Comparison of ENCODE assay signal across 26 cellular contexts in the genomic region with DNA sequence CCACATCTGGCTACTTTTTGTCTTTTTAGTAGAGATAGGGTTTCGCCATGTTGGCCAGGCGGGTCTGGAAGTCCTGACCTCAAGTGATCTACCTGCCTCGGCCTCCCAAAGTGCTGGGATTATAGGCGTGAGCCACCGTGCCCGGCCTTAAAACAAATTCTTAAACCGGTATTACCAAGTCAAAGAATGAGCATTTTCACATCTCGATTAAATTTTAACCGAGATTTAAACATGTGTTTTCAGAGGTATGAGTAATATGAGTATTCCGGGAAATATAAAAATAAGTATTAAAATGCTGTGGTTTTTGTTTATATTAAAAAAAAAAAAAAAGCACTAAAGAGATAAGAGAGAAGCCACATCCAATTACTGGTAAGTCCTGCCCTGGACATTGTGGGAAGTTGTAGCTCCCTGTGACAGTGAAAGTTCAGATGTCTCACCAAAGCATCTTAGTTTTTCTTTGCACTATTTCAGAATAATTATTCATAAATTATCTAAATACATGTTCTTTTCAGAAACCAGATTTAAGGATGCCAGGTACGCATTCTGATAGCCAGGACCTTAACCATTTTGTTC. TPM values are rescaled to one million over a fixed set of nuclear protein-coding genes. Genes with fewer than 3 reads are reported as not detected.
DNase-seq lines count a peak whose midpoint lies in the region; ATAC-seq, FAIRE-seq and TF ChIP-seq lines count a peak whose summit lies in the region.
"Had no signal": no experiment of that assay in that cellular context is flagged by ENCODE, and none has a peak within 500 bp of the region (broad histone marks: within the 10 kb centered on the region; RNA-seq: fewer than 3 reads in every experiment).

No MANE protein-coding gene starts in this region.

- no peak for TF ChIP-seq RAD21 in A549 (conservative IDR thresholded peaks at IDR 0.05 in 1 of 2, IDR thresholded peaks at IDR 0.05 in 1 of 2)

- POLR2A ChIA-PET in A549 (lab: Yijun Ruan, JAX) = no interaction called here
- POLR2A ChIA-PET in Panc1 (lab: Charles Lee) = no interaction called here

- H3K4me1 ChIP-seq in A549 = peaks cover 89% of the 10 kb centered on the region
- H3K4me1 ChIP-seq in Panc1 (ENCODE audit: control insufficient read depth, insufficient read depth, low read length) = peaks cover 28% of the 10 kb centered on the region
- H3K4me1 ChIP-seq: ascending aorta, SJCRH30, transverse colon had no signal

- WGBS in A549 (ENCODE audit: missing lambda C conversion rate) = 67% methylated on average over 11 of the region's 11 CpGs

- TF ChIP-seq POLR2A in A549 (IDR thresholded peaks at IDR 0.05; ENCODE audit: low read length) = no peak

- H3K27ac ChIP-seq in A549 (peak overlapping the region; percentile 80 to 95), Panc1 (ENCODE audit: low read length) (peak overlapping the region; percentile 64; the same call in 1 of the 2 replicates)
- H3K27ac ChIP-seq: ascending aorta, dorsolateral prefrontal cortex, foreskin keratinocyte, right lobe of liver, SJCRH30, stomach, transverse colon had no signal

- no peak for DNase-seq in A549 (ENCODE audit: low read depth in 1 of 2, low spot score in 1 of 2)
- DNase-seq in Panc1 (ENCODE audit: low read depth, low spot score) = no peak
- DNase-seq in SKM-1 treated with dmso at 0.1 percent for 144 hours (lab: John Stamatoyannopoulos, UW; ENCODE audit: unreplicated experiment) = no peak
- no peak for DNase-seq in ecto neural progenitor cell (ENCODE audit: low spot score)
- DNase-seq: 8988T; activated CD4-positive, alpha-beta T cell treated with anti-CD3 and anti-CD28 coated beads for 48 hours; central memory CD4-positive, alpha-beta T cell; dorsolateral prefrontal cortex; foreskin keratinocyte; hippocampal formation; NCI-H2029; NCI-H226; NCI-H774; posterior cingulate gyrus; right lobe of liver; SJCRH30; stomach; transverse colon had no signal

- H3K4me2 ChIP-seq in A549 = peak overlapping the region; percentile 19

- no TSS peak for BruUV-seq in Panc1 (replicated peaks; lab: Mats Ljungman, UMichigan)

- intact Hi-C loops in Panc1 (cut with micrococcal nuclease; ENCODE audit: unreplicated experiment) = no loop called here

- ATAC-seq in A549 (no peak), GM21423 (IDR thresholded peaks at IDR 0.05; ENCODE audit: unreplicated experiment) (peak; percentile 40), HG03060 (IDR thresholded peaks at IDR 0.05; ENCODE audit: low read depth, unreplicated experiment) (peak; percentile 39), Panc1 (no peak), GM18907 (IDR thresholded peaks at IDR 0.05; ENCODE audit: unreplicated experiment) (no peak), HG02970 (IDR thresholded peaks at IDR 0.05; ENCODE audit: low FRiP score, unreplicated experiment) (no peak)
- ATAC-seq: activated naive CD4-positive, alpha-beta T cell treated with anti-CD3 and anti-CD28 coated beads, Interleukin-2, amount 50 U/mL, for 72 hours; foreskin keratinocyte; HCT116 had no signal

- H3K27me3 ChIP-seq in Panc1 (ENCODE audit: control insufficient read depth, insufficient read depth, low read length) = no peaks in the 10 kb centered on the region
- H3K27me3 ChIP-seq: ascending aorta, dorsolateral prefrontal cortex, foreskin keratinocyte, right lobe of liver, SJCRH30, stomach, transverse colon had no signal

- TF ChIP-seq EP300 in A549 (IDR thresholded peaks at IDR 0.05) = no peak; a peak in 1 of 5 replicates

- no peak for TF ChIP-seq CTCF in A549 (IDR thresholded peaks at IDR 0.05)
- TF ChIP-seq CTCF in Panc1 (IDR thresholded peaks at IDR 0.05) = no peak

- no peaks in the 10 kb centered on the region for H3K36me3 ChIP-seq in Panc1 (ENCODE audit: control insufficient read depth, insufficient read depth, low read length)
- H3K36me3 ChIP-seq: ascending aorta, right lobe of liver, SJCRH30, stomach, transverse colon had no signal

- H3K9me3 ChIP-seq in A549 = no peaks in the 10 kb centered on the region
- no peaks in the 10 kb centered on the region for H3K9me3 ChIP-seq in Panc1 (ENCODE audit: control insufficient read depth, insufficient read depth, low read depth, low read length)
- H3K9me3 ChIP-seq: ascending aorta, right lobe of liver, SJCRH30, stomach, transverse colon had no signal

- FAIRE-seq in A549 (lab: Jason Lieb, UNC) = no peak
- FAIRE-seq: GM12892 had no signal

- in situ Hi-C loops in Panc1 (cut with HindIII; ENCODE audit: low pct_unique_long_range_greater_than_20kb, low sequenced_read_pairs) = no loop called here

- CTCF ChIA-PET in A549 (lab: Yijun Ruan, JAX) (interaction anchor here (0.6 kb wide), 1 partner anchor 96 kb away, joined by 5 read pairs; no protein-coding TSS in a partner anchor), Panc1 (lab: Charles Lee) (no interaction called here)

- H3K4me3 ChIP-seq in A549 (no peak overlapping the region), Panc1 (ENCODE audit: low read depth in 2 of 2, low read length in 2 of 2) (no peak overlapping the region)
- H3K4me3 ChIP-seq: ascending aorta, dorsolateral prefrontal cortex, right lobe of liver, SJCRH30, stomach, transverse colon had no signal

TF ChIP-seq in A549, 52 proteins besides CTCF, POLR2A, EP300 and RAD21:
- TF ChIP-seq KDM1A (IDR thresholded peaks at IDR 0.05; ENCODE audit: low read depth) = no peak

RNA-seq across cellular contexts. Expression of a gene that starts 24.9 kb away (rescaled TPM):
- 39.1 and 40.8 TPM in 2 replicates for polyA plus RNA-seq in A549 (2011; rRNA removed)
- 4.9 and 6.4 TPM in 2 replicates for polyA plus RNA-seq in A549 (2012; cell fraction: cytosol; rRNA removed)
- 6.6 and 7.5 TPM in 2 replicates for polyA plus RNA-seq in A549 (2012; cell fraction: nucleus; rRNA removed)
- 30.8 to 33.7 TPM (median 31.5 TPM) in 3 replicates for polyA plus RNA-seq in A549 (2017; fragmentation: RNase III; extraction: RNeasy Plus Mini Kit Qiagen cat#74134 plus additional on column Dnase treatment)
- 40.1 and 40.2 TPM in 2 replicates for polyA minus RNA-seq in A549 (2011; rRNA and poly(A)+ RNA removed)
- total RNA-seq in Panc1 (2021; ENCODE audit: unreplicated experiment) = 34.2 TPM
- 18.4 TPM for polyA plus RNA-seq in Panc1 (2012; ENCODE audit: insufficient read length)

Comparison
In these comparisons a context has a peak if more than half of its experiments do, and no peak if none do; other contexts are left out.
1. ATAC-seq: peak in GM21423 (single experiment) and HG03060 (single experiment); none in A549 (0 of 2), Panc1 (single experiment), GM18907 (single experiment) and HG02970 (single experiment).